Comparison of ENCODE assay signal across 8 cellular contexts in the genomic region with DNA sequence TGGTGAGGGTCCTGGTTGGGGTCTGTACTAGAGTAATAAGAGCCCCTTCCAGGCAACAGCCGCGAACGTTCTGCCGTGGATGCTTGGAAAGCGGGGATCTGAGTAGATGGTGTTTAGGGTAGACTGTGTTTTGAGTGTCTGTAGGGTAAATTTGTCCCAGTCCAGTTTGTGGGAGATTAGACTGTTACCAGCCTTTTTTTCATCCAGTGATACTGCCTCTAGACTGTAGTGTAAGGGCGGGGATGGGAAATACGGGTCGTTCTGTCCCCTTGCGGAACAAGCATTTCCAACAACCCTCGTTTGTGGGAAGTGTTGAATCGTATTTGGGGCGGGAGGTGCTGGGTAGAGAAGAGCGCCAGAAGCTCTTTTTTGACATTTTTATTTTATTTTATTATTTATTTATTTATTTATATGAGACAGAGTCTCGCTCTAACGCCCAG. TPM values are rescaled to one million over a fixed set of nuclear protein-coding genes. Genes with fewer than 3 reads are reported as not detected.
A peak's percentile ranks its signal among the peaks of the same experiment; 100 is the strongest.
DNase-seq lines count a peak whose midpoint lies in the region; ATAC-seq, FAIRE-seq and TF ChIP-seq lines count a peak whose summit lies in the region.

No MANE protein-coding gene starts in this region.

- H3K36me3 ChIP-seq in astrocyte (ENCODE audit: insufficient read depth, low read length): no peaks in the 10 kb centered on the region

- peak overlapping the region; percentile 90 for H3K4me2 ChIP-seq in astrocyte (ENCODE audit: low read length)

- peak overlapping the region; percentile 96 for H2AFZ ChIP-seq in astrocyte (ENCODE audit: low read depth, low read length)

- no peak for TF ChIP-seq CTCF in astrocyte (IDR thresholded peaks at IDR 0.05; ENCODE audit: insufficient read depth, low read depth, low read length)

- H3K4me1 Mint-ChIP-seq in astrocyte (ENCODE audit: low read depth, unreplicated experiment): peaks cover 17% of the 10 kb centered on the region

- H3K9me3 Mint-ChIP-seq in astrocyte (ENCODE audit: unreplicated experiment): no peaks in the 10 kb centered on the region

- H3K27ac Mint-ChIP-seq in astrocyte (ENCODE audit: unreplicated experiment): peak overlapping the region; percentile 75

- H3K27ac ChIP-seq in astrocyte (ENCODE audit: low read depth, low read length) (peak overlapping the region; percentile 86), skin epidermis (peak overlapping the region; percentile 65 to 98 (median 90))

- H3K4me3 Mint-ChIP-seq in astrocyte (ENCODE audit: unreplicated experiment): peak overlapping the region; percentile 93

- H3K4me3 ChIP-seq in astrocyte (ENCODE audit: insufficient read depth, low read depth, low read length) (peak overlapping the region; percentile 94), iPS-11a (ENCODE audit: low read depth, low read length) (peak overlapping the region; percentile 97), skin epidermis (peak overlapping the region; percentile 76 to 98 (median 82))

- H3K9ac ChIP-seq in astrocyte (ENCODE audit: low read length): peak overlapping the region; percentile 95

- FAIRE-seq in astrocyte (lab: Jason Lieb, UNC): no peak

- ATAC-seq in Right ventricle myocardium inferior (peak; percentile 54), HG02571 (IDR thresholded peaks at IDR 0.05; ENCODE audit: unreplicated experiment) (peak; percentile 11)

- intact Hi-C loops in Right ventricle myocardium inferior (cut with DNase I) (loop anchor here (2.0 kb wide), 1 partner anchor 102 kb away; no protein-coding TSS in a partner anchor), cardiac septum (cut with DNase I) (loop anchor here (2.0 to 5.0 kb wide), 3 partner anchors 26 to 103 kb away; partner anchors contain the start of gene STARD9)

- no peaks in the 10 kb centered on the region for H3K9me3 ChIP-seq in astrocyte (ENCODE audit: insufficient read depth, low read depth, low read length)

- peaks cover 12% of the 10 kb centered on the region for H4K20me1 ChIP-seq in astrocyte (ENCODE audit: insufficient read depth, low read length)

- no peaks in the 10 kb centered on the region for H3K27me3 ChIP-seq in astrocyte (ENCODE audit: insufficient read depth, low read length)

- H3K79me2 ChIP-seq in astrocyte (ENCODE audit: insufficient read depth, low read length): peaks cover 74% of the 10 kb centered on the region

- no peak for DNase-seq in Right ventricle myocardium inferior (ENCODE audit: missing footprints)
- no peak for DNase-seq in cardiac septum (ENCODE audit: low spot score)
- DNase-seq in NCI-H2171 treated with DMSO at 0.1 percent for 48 hours (lab: John Stamatoyannopoulos, UW): peak; percentile 87
- peak; percentile 18 for DNase-seq in astrocyte (ENCODE audit: low read depth)
- DNase-seq in C1 segment of cervical spinal cord (lab: John Stamatoyannopoulos, UW): no peak

- H3K36me3 Mint-ChIP-seq in astrocyte (ENCODE audit: low read depth, unreplicated experiment): no peaks in the 10 kb centered on the region

- H3K27me3 Mint-ChIP-seq in astrocyte (ENCODE audit: low read depth, unreplicated experiment): no peaks in the 10 kb centered on the region

- peaks cover 8% of the 10 kb centered on the region for H3K4me1 ChIP-seq in astrocyte (ENCODE audit: insufficient read depth, low read length)

RNA-seq across cellular contexts. Expression of gene HAUS2, which starts 0.4 kb away (rescaled TPM):
- total RNA-seq in Right ventricle myocardium inferior (11.7 TPM), cardiac septum (14.7 TPM), astrocyte (21.7 and 24.4 TPM in 2 replicates)

RNA-seq across cellular contexts. Expression of gene LRRC57, which starts 0.5 kb away (rescaled TPM):
- 15.1 TPM for total RNA-seq in Right ventricle myocardium inferior
- 16.9 TPM for total RNA-seq in cardiac septum
- total RNA-seq in astrocyte: 27.6 and 28.8 TPM in 2 replicates

RNA-seq across cellular contexts. Expression of gene STARD9, which starts 26.3 kb away (rescaled TPM):
- 7.2 TPM for total RNA-seq in Right ventricle myocardium inferior
- 9.2 TPM for total RNA-seq in cardiac septum
- total RNA-seq in astrocyte: 6.4 and 7.1 TPM in 2 replicates

RNA-seq across cellular contexts. Expression of gene SNAP23, which starts 53.6 kb away (rescaled TPM):
- 23.5 TPM for total RNA-seq in Right ventricle myocardium inferior
- total RNA-seq in cardiac septum: 48.2 TPM
- 122 and 124 TPM in 2 replicates for total RNA-seq in astrocyte

RNA-seq across cellular contexts. Expression of gene ZNF106, which starts 58.1 kb away (rescaled TPM):
- total RNA-seq in Right ventricle myocardium inferior (457 TPM), cardiac septum (691 TPM), astrocyte (60.3 and 69.6 TPM in 2 replicates)

Comparison
In these comparisons a context has a peak if more than half of its experiments do, and no peak if none do; other contexts are left out.
1. DNase-seq: peak in NCI-H2171 treated with DMSO at 0.1 percent for 48 hours (single experiment) and astrocyte (single experiment); none in Right ventricle myocardium inferior (single experiment), cardiac septum (single experiment) and C1 segment of cervical spinal cord (0 of 14).
2. Peak in every context shown above with its lines, with median percentiles within 50 percentile points of each other: H3K4me3 ChIP-seq.